Comparison of ENCODE assay signal across 37 cellular contexts in the genomic region with DNA sequence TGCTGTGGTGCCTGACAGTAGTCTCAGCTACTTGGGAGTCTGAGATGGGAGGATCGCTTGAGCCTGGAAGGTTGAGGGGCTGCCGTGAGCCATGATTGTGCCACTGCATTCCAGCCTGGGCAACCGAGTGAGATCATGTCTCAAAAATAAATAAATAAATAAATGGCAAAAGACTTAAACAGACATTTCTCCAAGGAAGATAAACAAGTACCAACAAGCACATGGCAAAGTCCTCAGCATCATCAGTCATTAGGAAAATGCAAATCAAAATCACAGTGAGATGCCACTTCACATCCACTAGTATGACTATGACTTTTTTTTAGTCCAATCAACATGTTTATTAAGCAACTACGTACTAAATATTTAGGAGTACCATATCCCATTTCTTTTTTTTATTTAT. TPM values are rescaled to one million over a fixed set of nuclear protein-coding genes. Genes with fewer than 3 reads are reported as not detected.
"Had no signal": no experiment of that assay in that cellular context is flagged by ENCODE, and none has a peak within 500 bp of the region (broad histone marks: within the 10 kb centered on the region; RNA-seq: fewer than 3 reads in every experiment).

No MANE protein-coding gene starts in this region.

- H3K27ac ChIP-seq: brain microvascular endothelial cell, Peyer's patch, WERI-Rb-1 had no signal

- H3K27me3 ChIP-seq: brain microvascular endothelial cell, Peyer's patch had no signal

- DNase-seq: activated CD4-positive, alpha-beta memory T cell treated with anti-CD3 and anti-CD28 coated beads, Interleukin-2, amount 10 ng/mL, durations not matched to agents 7 days and 5 days; activated CD4-positive, alpha-beta T cell treated with anti-CD3 and anti-CD28 coated beads for 1 hour; activated CD4-positive, alpha-beta T cell treated with anti-CD3 and anti-CD28 coated beads for 48 hours; activated CD4-positive, CD25-positive, alpha-beta regulatory T cell; activated CD8-positive, alpha-beta memory T cell treated with anti-CD3 and anti-CD28 coated beads for 24 hours; activated CD8-positive, alpha-beta memory T cell treated with anti-CD3 and anti-CD28 coated beads, Interleukin-2, amount 10 ng/mL, durations not matched to agents 7 days and 5 days; activated CD8-positive, alpha-beta memory T cell treated with anti-CD3 and anti-CD28 coated beads, Interleukin-2, amount 50 U/mL, for 48 hours; activated effector memory CD4-positive, alpha-beta T cell treated with anti-CD3 and anti-CD28 coated beads, Interleukin-2, amount 50 U/mL, for 16 hours; activated naive CD4-positive, alpha-beta T cell; activated naive CD4-positive, alpha-beta T cell treated with anti-CD3 and anti-CD28 coated beads, Interleukin-2, amount 50 U/mL, for 16 hours; activated naive CD8-positive, alpha-beta T cell treated with anti-CD3 and anti-CD28 coated beads for 36 hours; activated T-cell treated with anti-CD3 and anti-CD28 coated beads, Interleukin-2, amount 50 U/mL, for 1 hour; activated T-cell treated with anti-CD3 and anti-CD28 coated beads, Interleukin-2, amount 50 U/mL, for 72 hours; amniotic stem cell; aorta; brain microvascular endothelial cell; NCI-H1048; NCI-H1105 treated with DMSO at 0.1 percent for 48 hours; NCI-H1436; NCI-H187; NCI-H2029 treated with DMSO at 0.1 percent for 48 hours; NCI-H2107; NCI-H2171; NCI-H510A; NK-92 treated with Interleukin-12 subunit alpha and Interleukin-12 subunit beta, amount 100 ng/mL, for 24 hours; PC-3; Peyer's patch; RPMI8226; SW 1271; T-helper 1 cell; T-helper 2 cell; T-helper 9 cell; WERI-Rb-1 had no signal

- ATAC-seq: activated CD8-positive, alpha-beta memory T cell treated with anti-CD3 and anti-CD28 coated beads, Interleukin-2, amount 10 ng/mL, durations not matched to agents 7 days and 5 days; activated T-cell treated with anti-CD3 and anti-CD28 coated beads, Interleukin-2, amount 50 U/mL, for 72 hours; activated T-helper 17 cell treated with anti-CD3 and anti-CD28 coated beads, Interleukin-2, amount 50 U/mL, for 72 hours; PC-3; Right ventricle myocardium inferior had no signal

- H3K4me1 ChIP-seq: Peyer's patch had no signal

RNA-seq across cellular contexts. Expression of a gene that starts 21.3 kb away (rescaled TPM):
- total RNA-seq: activated CD4-positive, alpha-beta memory T cell treated with anti-CD3 and anti-CD28 coated beads, Interleukin-2, amount 10 ng/mL, durations not matched to agents 7 days and 5 days; activated CD8-positive, alpha-beta memory T cell treated with anti-CD3 and anti-CD28 coated beads, Interleukin-2, amount 10 ng/mL, durations not matched to agents 7 days and 5 days; activated naive CD8-positive, alpha-beta T cell treated with anti-CD3 and anti-CD28 coated beads for 36 hours; activated T-helper 17 cell treated with anti-CD3 and anti-CD28 coated beads, Interleukin-2, amount 50 U/mL, for 72 hours; aorta; cardiac septum; M059J; Right ventricle myocardium inferior had no signal
- polyA plus RNA-seq: aorta had no signal

RNA-seq across cellular contexts. Expression of a gene that starts 43.4 kb away (rescaled TPM):
- total RNA-seq: activated CD4-positive, alpha-beta memory T cell treated with anti-CD3 and anti-CD28 coated beads, Interleukin-2, amount 10 ng/mL, durations not matched to agents 7 days and 5 days; activated CD8-positive, alpha-beta memory T cell treated with anti-CD3 and anti-CD28 coated beads, Interleukin-2, amount 10 ng/mL, durations not matched to agents 7 days and 5 days; activated naive CD8-positive, alpha-beta T cell treated with anti-CD3 and anti-CD28 coated beads for 36 hours; activated T-cell treated with anti-CD3 and anti-CD28 coated beads, Interleukin-2, amount 50 U/mL, for 72 hours; activated T-helper 17 cell treated with anti-CD3 and anti-CD28 coated beads, Interleukin-2, amount 50 U/mL, for 72 hours; cardiac septum; Peyer's patch; Right ventricle myocardium inferior had no signal
- polyA plus RNA-seq: aorta had no signal
